Comparison of ENCODE assay signal across 1 cellular context in the genomic region with DNA sequence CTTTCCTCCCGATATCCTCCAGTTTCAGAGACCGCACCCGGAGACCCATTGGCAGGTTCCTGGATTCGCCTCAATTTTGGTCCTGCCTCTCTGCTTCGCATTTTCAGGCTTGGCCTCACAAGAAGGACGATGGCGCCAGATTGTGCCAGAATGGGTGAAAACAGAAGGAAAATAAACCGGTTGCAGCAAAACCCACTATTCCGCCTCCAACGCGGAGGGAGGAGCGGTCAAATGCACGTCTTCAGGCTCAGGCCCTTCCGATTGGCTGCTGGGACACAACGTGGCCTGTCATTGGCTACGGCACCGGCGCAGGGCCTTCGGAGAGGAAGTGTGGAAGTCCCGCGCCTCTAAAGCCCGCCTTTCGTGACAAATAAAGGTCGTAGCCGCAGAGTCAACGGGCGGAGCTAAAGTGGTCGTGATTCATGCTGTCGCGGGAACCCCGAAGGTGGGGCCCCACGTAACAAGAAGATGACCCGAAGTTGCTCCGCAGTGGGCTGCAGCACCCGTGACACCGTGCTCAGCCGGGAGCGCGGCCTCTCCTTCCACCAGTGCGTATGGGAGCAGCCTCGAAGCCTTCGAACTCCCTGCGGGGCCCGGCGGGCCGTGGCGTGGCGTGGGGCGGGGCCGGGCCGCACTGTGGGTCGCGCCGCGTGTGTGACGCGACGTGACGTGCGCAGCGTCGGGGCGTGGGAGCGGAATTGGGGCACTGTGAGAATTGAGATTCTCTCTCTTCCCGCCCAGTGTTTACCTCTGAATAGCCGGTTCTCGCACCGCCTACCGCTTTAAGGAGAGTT.
TF ChIP-seq lines count a peak whose summit lies in the region.

Gene THAP9 (plus strand): TSS at position 401 of the 794 bp plus-strand sequence. CDS start 68 bp downstream, at position 469.

TF ChIP-seq in HepG2, 621 proteins besides CTCF, POLR2A, EP300 and RAD21 (continued from another document and continues in another):
- TF ChIP-seq ELK4 (CRISPR knock-in tag; IDR thresholded peaks at IDR 0.05; ENCODE audit: borderline replicate concordance) = no peak
- no peak for TF ChIP-seq RORA (CRISPR knock-in tag; IDR thresholded peaks at IDR 0.05)
- TF ChIP-seq, protein P1, sequence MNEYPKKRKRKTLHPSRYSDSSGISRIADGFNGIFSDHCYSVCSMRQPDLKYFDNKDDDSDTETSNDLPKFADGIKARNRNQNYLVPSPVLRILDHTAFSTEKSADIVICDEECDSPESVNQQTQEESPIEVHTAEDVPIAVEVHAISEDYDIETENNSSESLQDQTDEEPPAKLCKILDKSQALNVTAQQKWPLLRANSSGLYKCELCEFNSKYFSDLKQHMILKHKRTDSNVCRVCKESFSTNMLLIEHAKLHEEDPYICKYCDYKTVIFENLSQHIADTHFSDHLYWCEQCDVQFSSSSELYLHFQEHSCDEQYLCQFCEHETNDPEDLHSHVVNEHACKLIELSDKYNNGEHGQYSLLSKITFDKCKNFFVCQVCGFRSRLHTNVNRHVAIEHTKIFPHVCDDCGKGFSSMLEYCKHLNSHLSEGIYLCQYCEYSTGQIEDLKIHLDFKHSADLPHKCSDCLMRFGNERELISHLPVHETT (CRISPR knock-in tag; conservative IDR thresholded peaks at IDR 0.05) = peak; percentile 43; the same call in 1 of the 2 replicates
- no peak for TF ChIP-seq ZNF432 (CRISPR knock-in tag; IDR thresholded peaks at IDR 0.05; ENCODE audit: borderline replicate concordance)
- TF ChIP-seq SMARCE1 (IDR thresholded peaks at IDR 0.05; ENCODE audit: borderline replicate concordance) = no peak
- TF ChIP-seq ZZZ3 (CRISPR knock-in tag; IDR thresholded peaks at IDR 0.05; ENCODE audit: borderline replicate concordance) = no peak
- no peak for TF ChIP-seq HOXA7 (CRISPR knock-in tag; IDR thresholded peaks at IDR 0.05)
- TF ChIP-seq, protein P2, sequence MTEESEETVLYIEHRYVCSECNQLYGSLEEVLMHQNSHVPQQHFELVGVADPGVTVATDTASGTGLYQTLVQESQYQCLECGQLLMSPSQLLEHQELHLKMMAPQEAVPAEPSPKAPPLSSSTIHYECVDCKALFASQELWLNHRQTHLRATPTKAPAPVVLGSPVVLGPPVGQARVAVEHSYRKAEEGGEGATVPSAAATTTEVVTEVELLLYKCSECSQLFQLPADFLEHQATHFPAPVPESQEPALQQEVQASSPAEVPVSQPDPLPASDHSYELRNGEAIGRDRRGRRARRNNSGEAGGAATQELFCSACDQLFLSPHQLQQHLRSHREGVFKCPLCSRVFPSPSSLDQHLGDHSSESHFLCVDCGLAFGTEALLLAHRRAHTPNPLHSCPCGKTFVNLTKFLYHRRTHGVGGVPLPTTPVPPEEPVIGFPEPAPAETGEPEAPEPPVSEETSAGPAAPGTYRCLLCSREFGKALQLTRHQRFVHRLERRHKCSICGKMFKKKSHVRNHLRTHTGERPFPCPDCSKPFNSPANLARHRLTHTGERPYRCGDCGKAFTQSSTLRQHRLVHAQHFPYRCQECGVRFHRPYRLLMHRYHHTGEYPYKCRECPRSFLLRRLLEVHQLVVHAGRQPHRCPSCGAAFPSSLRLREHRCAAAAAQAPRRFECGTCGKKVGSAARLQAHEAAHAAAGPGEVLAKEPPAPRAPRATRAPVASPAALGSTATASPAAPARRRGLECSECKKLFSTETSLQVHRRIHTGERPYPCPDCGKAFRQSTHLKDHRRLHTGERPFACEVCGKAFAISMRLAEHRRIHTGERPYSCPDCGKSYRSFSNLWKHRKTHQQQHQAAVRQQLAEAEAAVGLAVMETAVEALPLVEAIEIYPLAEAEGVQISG (CRISPR knock-in tag; IDR thresholded peaks at IDR 0.05) = peak; percentile 81
- no peak for TF ChIP-seq RERE (CRISPR knock-in tag; IDR thresholded peaks at IDR 0.05; ENCODE audit: low read depth)
- peak; percentile 82 for TF ChIP-seq ETV6 (CRISPR knock-in tag; conservative IDR thresholded peaks at IDR 0.05)
- no peak for TF ChIP-seq PTBP1 (IDR thresholded peaks at IDR 0.05; ENCODE audit: low read depth, low read length, poor library complexity, severe bottlenecking)
- TF ChIP-seq, protein P3, sequence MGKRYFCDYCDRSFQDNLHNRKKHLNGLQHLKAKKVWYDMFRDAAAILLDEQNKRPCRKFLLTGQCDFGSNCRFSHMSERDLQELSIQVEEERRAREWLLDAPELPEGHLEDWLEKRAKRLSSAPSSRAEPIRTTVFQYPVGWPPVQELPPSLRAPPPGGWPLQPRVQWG (CRISPR knock-in tag; IDR thresholded peaks at IDR 0.05; ENCODE audit: borderline replicate concordance, low read depth) = no peak
- TF ChIP-seq ZNF17 (CRISPR knock-in tag; IDR thresholded peaks at IDR 0.05) = no peak
- TF ChIP-seq CREB1 (IDR thresholded peaks at IDR 0.05) = peak; percentile 85
- TF ChIP-seq CREB1 (CRISPR knock-in tag; IDR thresholded peaks at IDR 0.05) = peak; percentile 92
- TF ChIP-seq SMAD1 (CRISPR knock-in tag; IDR thresholded peaks at IDR 0.05; ENCODE audit: borderline replicate concordance, low read depth) = 0 out of 2 replicates have a peak, but pooled peaks have one; percentile 61
- TF ChIP-seq, protein P4, sequence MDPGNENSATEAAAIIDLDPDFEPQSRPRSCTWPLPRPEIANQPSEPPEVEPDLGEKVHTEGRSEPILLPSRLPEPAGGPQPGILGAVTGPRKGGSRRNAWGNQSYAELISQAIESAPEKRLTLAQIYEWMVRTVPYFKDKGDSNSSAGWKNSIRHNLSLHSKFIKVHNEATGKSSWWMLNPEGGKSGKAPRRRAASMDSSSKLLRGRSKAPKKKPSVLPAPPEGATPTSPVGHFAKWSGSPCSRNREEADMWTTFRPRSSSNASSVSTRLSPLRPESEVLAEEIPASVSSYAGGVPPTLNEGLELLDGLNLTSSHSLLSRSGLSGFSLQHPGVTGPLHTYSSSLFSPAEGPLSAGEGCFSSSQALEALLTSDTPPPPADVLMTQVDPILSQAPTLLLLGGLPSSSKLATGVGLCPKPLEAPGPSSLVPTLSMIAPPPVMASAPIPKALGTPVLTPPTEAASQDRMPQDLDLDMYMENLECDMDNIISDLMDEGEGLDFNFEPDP (CRISPR knock-in tag; conservative IDR thresholded peaks at IDR 0.05) = no peak
- no peak for TF ChIP-seq ZFP36 (IDR thresholded peaks at IDR 0.05; ENCODE audit: borderline replicate concordance, low read depth, low read length, partially characterized antibody)
- peak; percentile 88; the same call in 1 of the 2 replicates for TF ChIP-seq ZNF704 (CRISPR knock-in tag; IDR thresholded peaks at IDR 0.05; ENCODE audit: borderline replicate concordance)
- TF ChIP-seq ZNF780A (CRISPR knock-in tag; IDR thresholded peaks at IDR 0.05) = 0 out of 2 replicates have a peak, but pooled peaks have one; percentile 61
- 0 out of 2 replicates have a peak, but pooled peaks have one; percentile 64 for TF ChIP-seq ZNF569 (CRISPR knock-in tag; IDR thresholded peaks at IDR 0.05; ENCODE audit: borderline replicate concordance)
- TF ChIP-seq, protein P5, sequence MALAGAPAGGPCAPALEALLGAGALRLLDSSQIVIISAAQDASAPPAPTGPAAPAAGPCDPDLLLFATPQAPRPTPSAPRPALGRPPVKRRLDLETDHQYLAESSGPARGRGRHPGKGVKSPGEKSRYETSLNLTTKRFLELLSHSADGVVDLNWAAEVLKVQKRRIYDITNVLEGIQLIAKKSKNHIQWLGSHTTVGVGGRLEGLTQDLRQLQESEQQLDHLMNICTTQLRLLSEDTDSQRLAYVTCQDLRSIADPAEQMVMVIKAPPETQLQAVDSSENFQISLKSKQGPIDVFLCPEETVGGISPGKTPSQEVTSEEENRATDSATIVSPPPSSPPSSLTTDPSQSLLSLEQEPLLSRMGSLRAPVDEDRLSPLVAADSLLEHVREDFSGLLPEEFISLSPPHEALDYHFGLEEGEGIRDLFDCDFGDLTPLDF (CRISPR knock-in tag; IDR thresholded peaks at IDR 0.05) = peak; percentile 92
- TF ChIP-seq PHF21A (CRISPR knock-in tag; IDR thresholded peaks at IDR 0.05) = peak; percentile 60
- TF ChIP-seq TCF12 (IDR thresholded peaks at IDR 0.05) = no peak
- no peak for TF ChIP-seq TCF12 (CRISPR knock-in tag; IDR thresholded peaks at IDR 0.05)
- peak; percentile 92 for TF ChIP-seq DMAP1 (CRISPR knock-in tag; IDR thresholded peaks at IDR 0.05)
- no peak for TF ChIP-seq ZBTB20 (CRISPR knock-in tag; IDR thresholded peaks at IDR 0.05; ENCODE audit: borderline replicate concordance, low read depth)
- TF ChIP-seq ZBTB7A (CRISPR knock-in tag; IDR thresholded peaks at IDR 0.05) = no peak; the same call in 1 of the 2 replicates
- TF ChIP-seq FOXJ3 (CRISPR knock-in tag; IDR thresholded peaks at IDR 0.05; ENCODE audit: borderline replicate concordance) = peak; percentile 64; the same call in 1 of the 2 replicates
- no peak for TF ChIP-seq PHF5A (CRISPR knock-in tag; IDR thresholded peaks at IDR 0.05; ENCODE audit: low read depth, unreplicated experiment)
- TF ChIP-seq, protein P6, sequence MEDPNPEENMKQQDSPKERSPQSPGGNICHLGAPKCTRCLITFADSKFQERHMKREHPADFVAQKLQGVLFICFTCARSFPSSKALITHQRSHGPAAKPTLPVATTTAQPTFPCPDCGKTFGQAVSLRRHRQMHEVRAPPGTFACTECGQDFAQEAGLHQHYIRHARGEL (CRISPR knock-in tag; IDR thresholded peaks at IDR 0.05) = no peak
- TF ChIP-seq ZBED4 (CRISPR knock-in tag; IDR thresholded peaks at IDR 0.05; ENCODE audit: borderline replicate concordance) = peak; percentile 79
